ENCODE assay signal across 9 cellular contexts in genomic region chrX:153793291-153793690, GRCh38. TPM values are rescaled to one million over a fixed set of nuclear protein-coding genes. Genes with fewer than 3 reads are reported as not detected.
A peak's percentile ranks its signal among the peaks of the same experiment; 100 is the strongest.
DNase-seq lines count a peak whose midpoint lies in the region; ATAC-seq, FAIRE-seq and TF ChIP-seq lines count a peak whose summit lies in the region.
"Had no signal": no experiment of that assay in that cellular context is flagged by ENCODE, and none has a peak within 500 bp of the region (broad histone marks: within the 10 kb centered on the region; RNA-seq: fewer than 3 reads in every experiment).

No MANE protein-coding gene starts in this region.

- peak overlapping the region; percentile 94 for H3K27ac Mint-ChIP-seq in activated naive CD8-positive, alpha-beta T cell treated with anti-CD3 and anti-CD28 coated beads, Interleukin-2, amount 10 ng/mL, durations not matched to agents 7 days and 5 days

- no peak for FAIRE-seq in urothelium cell line (lab: Jason Lieb, UNC)

- no peaks in the 10 kb centered on the region for H3K27me3 Mint-ChIP-seq in activated T-cell treated with anti-CD3 and anti-CD28 coated beads, Interleukin-2, amount 50 U/mL, for 4 hours (ENCODE audit: low read depth)
- no peaks in the 10 kb centered on the region for H3K27me3 Mint-ChIP-seq in activated naive CD8-positive, alpha-beta T cell treated with anti-CD3 and anti-CD28 coated beads, Interleukin-2, amount 10 ng/mL, durations not matched to agents 7 days and 5 days

- POLR2A ChIA-PET in activated naive CD8-positive, alpha-beta T cell treated with anti-CD3 and anti-CD28 coated beads, Interleukin-2, amount 10 ng/mL, durations not matched to agents 7 days and 5 days (lab: Charles Lee), result no interaction called here

- no peak for TF ChIP-seq CTCF in tibial artery (IDR thresholded peaks at IDR 0.05)
- TF ChIP-seq CTCF in omental fat pad (IDR thresholded peaks at IDR 0.05), result no peak

- H3K4me3 Mint-ChIP-seq in activated T-cell treated with anti-CD3 and anti-CD28 coated beads, Interleukin-2, amount 50 U/mL, for 4 hours, result peak overlapping the region; percentile 96
- H3K4me3 Mint-ChIP-seq in activated naive CD8-positive, alpha-beta T cell treated with anti-CD3 and anti-CD28 coated beads, Interleukin-2, amount 10 ng/mL, durations not matched to agents 7 days and 5 days, result peak overlapping the region; percentile 95

- intact Hi-C loops in tibial artery (cut with DNase I; ENCODE audit: low total_unique reads), result no loop called here

- DNase-seq in activated T-cell treated with anti-CD3 and anti-CD28 coated beads, Interleukin-2, amount 50 U/mL, for 4 hours, result no peak
- DNase-seq in activated T-cell treated with anti-CD3 and anti-CD28 coated beads, Interleukin-2, amount 50 U/mL, for 48 hours, result no peak
- no peak for DNase-seq in activated naive CD8-positive, alpha-beta T cell treated with anti-CD3 and anti-CD28 coated beads, Interleukin-2, amount 10 ng/mL, durations not matched to agents 7 days and 5 days
- DNase-seq in kidney tubule cell (ENCODE audit: low spot score) (peak; percentile 16), tibial artery (no peak), omental fat pad (ENCODE audit: low spot score) (no peak), urothelium cell line (ENCODE audit: low spot score) (no peak)

- H3K4me3 ChIP-seq in tibial artery, result peak overlapping the region; percentile 66 to 81

- H3K27ac ChIP-seq in tibial artery, result peak overlapping the region; percentile 90 to 93

- no peaks in the 10 kb centered on the region for H3K9me3 Mint-ChIP-seq in activated T-cell treated with anti-CD3 and anti-CD28 coated beads, Interleukin-2, amount 50 U/mL, for 4 hours
- H3K9me3 Mint-ChIP-seq in activated naive CD8-positive, alpha-beta T cell treated with anti-CD3 and anti-CD28 coated beads, Interleukin-2, amount 10 ng/mL, durations not matched to agents 7 days and 5 days, result no peaks in the 10 kb centered on the region

- peaks cover 5% of the 10 kb centered on the region for H3K36me3 Mint-ChIP-seq in activated T-cell treated with anti-CD3 and anti-CD28 coated beads, Interleukin-2, amount 50 U/mL, for 4 hours (ENCODE audit: insufficient read depth)
- peaks cover 11% of the 10 kb centered on the region for H3K36me3 Mint-ChIP-seq in activated naive CD8-positive, alpha-beta T cell treated with anti-CD3 and anti-CD28 coated beads, Interleukin-2, amount 10 ng/mL, durations not matched to agents 7 days and 5 days

- ATAC-seq in activated T-cell treated with anti-CD3 and anti-CD28 coated beads, Interleukin-2, amount 50 U/mL, for 4 hours, result no peak
- no peak for ATAC-seq in activated naive CD8-positive, alpha-beta T cell treated with anti-CD3 and anti-CD28 coated beads, Interleukin-2, amount 10 ng/mL, durations not matched to agents 7 days and 5 days (ENCODE audit: low read depth)
- ATAC-seq in omental fat pad (ENCODE audit: low FRiP score) (no peak), GM19035 (IDR thresholded peaks at IDR 0.05; ENCODE audit: unreplicated experiment) (no peak)

- peaks cover 0 to 13% (median 12%) of the 10 kb centered on the region in 3 donors for H3K9me3 ChIP-seq in tibial artery

- H3K36me3 ChIP-seq in tibial artery, result peaks cover 3 to 38% (median 25%) of the 10 kb centered on the region in 3 donors

- H3K4me1 ChIP-seq in tibial artery, result peaks cover 0 to 31% (median 20%) of the 10 kb centered on the region in 4 donors

- peaks cover 20% of the 10 kb centered on the region for H3K4me1 Mint-ChIP-seq in activated T-cell treated with anti-CD3 and anti-CD28 coated beads, Interleukin-2, amount 50 U/mL, for 4 hours (ENCODE audit: low read depth)
- H3K4me1 Mint-ChIP-seq in activated naive CD8-positive, alpha-beta T cell treated with anti-CD3 and anti-CD28 coated beads, Interleukin-2, amount 10 ng/mL, durations not matched to agents 7 days and 5 days, result peaks cover 12% of the 10 kb centered on the region

- no peaks in the 10 kb centered on the region for H3K27me3 ChIP-seq in tibial artery

RNA-seq across cellular contexts. Expression of gene IDH3G, which starts 0.9 kb away (rescaled TPM):
- total RNA-seq in activated T-cell treated with anti-CD3 and anti-CD28 coated beads, Interleukin-2, amount 50 U/mL, for 4 hours, result 10 to 100 TPM; 60.8 to 64.2 (median 62.7) TPM
- total RNA-seq in activated naive CD8-positive, alpha-beta T cell treated with anti-CD3 and anti-CD28 coated beads, Interleukin-2, amount 10 ng/mL, durations not matched to agents 7 days and 5 days, result 10 to 100 TPM; 66.3 to 67.1 TPM
- 100 to 1,000 TPM in 1 of 4 donors, 10 to 100 TPM in 3; 71.9 to 119 (median 89.7) TPM for total RNA-seq in omental fat pad

RNA-seq across cellular contexts. Expression of gene SSR4, which starts 1.2 kb away (rescaled TPM):
- total RNA-seq in activated T-cell treated with anti-CD3 and anti-CD28 coated beads, Interleukin-2, amount 50 U/mL, for 4 hours, result 100 to 1,000 TPM; 295 to 341 (median 296) TPM
- total RNA-seq in activated naive CD8-positive, alpha-beta T cell treated with anti-CD3 and anti-CD28 coated beads, Interleukin-2, amount 10 ng/mL, durations not matched to agents 7 days and 5 days, result 100 to 1,000 TPM; 158 to 162 TPM
- total RNA-seq in omental fat pad, result 100 to 1,000 TPM; 126 to 249 (median 179) TPM

RNA-seq across cellular contexts. Expression of gene SRPK3, which starts 12.4 kb away (rescaled TPM):
- total RNA-seq in activated T-cell treated with anti-CD3 and anti-CD28 coated beads, Interleukin-2, amount 50 U/mL, for 4 hours, result not detected
- total RNA-seq in activated naive CD8-positive, alpha-beta T cell treated with anti-CD3 and anti-CD28 coated beads, Interleukin-2, amount 10 ng/mL, durations not matched to agents 7 days and 5 days, result not detected
- under 1 TPM in 3 of 4 donors, not detected in 1; 0.12 to 0.47 (median 0.19) TPM for total RNA-seq in omental fat pad
- total RNA-seq: glomerular endothelial cell had no signal

RNA-seq across cellular contexts. Expression of gene PLXNB3, which starts 29.2 kb away (rescaled TPM):
- under 1 TPM; 0.40 to 0.66 (median 0.46) TPM for total RNA-seq in activated T-cell treated with anti-CD3 and anti-CD28 coated beads, Interleukin-2, amount 50 U/mL, for 4 hours
- 1 to 10 TPM; 1.3 to 2.1 TPM for total RNA-seq in activated naive CD8-positive, alpha-beta T cell treated with anti-CD3 and anti-CD28 coated beads, Interleukin-2, amount 10 ng/mL, durations not matched to agents 7 days and 5 days
- 10 to 100 TPM in 2 of 4 donors, 1 to 10 TPM in 2; 3.2 to 13.2 (median 10.2) TPM for total RNA-seq in omental fat pad

RNA-seq across cellular contexts. Expression of gene PDZD4, which starts 37.1 kb away (rescaled TPM):
- total RNA-seq in activated T-cell treated with anti-CD3 and anti-CD28 coated beads, Interleukin-2, amount 50 U/mL, for 4 hours, result 1 to 10 TPM in 2 of 3 donors, under 1 TPM in 1; 0.81 to 1.4 (median 1.4) TPM
- 1 to 10 TPM in 1 of 2 experiments, under 1 TPM in 1; 0.80 to 1.1 TPM for total RNA-seq in activated naive CD8-positive, alpha-beta T cell treated with anti-CD3 and anti-CD28 coated beads, Interleukin-2, amount 10 ng/mL, durations not matched to agents 7 days and 5 days
- 1 to 10 TPM; 1.9 to 2.6 (median 2.2) TPM for total RNA-seq in omental fat pad
